17 cellular contexts compared by ENCODE assay signal in genomic region chr3:123330441-123330991, GRCh38.
DNase-seq lines count a peak whose midpoint lies in the region; ATAC-seq, FAIRE-seq and TF ChIP-seq lines count a peak whose summit lies in the region.
"Had no signal": no experiment of that assay in that cellular context is flagged by ENCODE, and none has a peak within 500 bp of the region (broad histone marks: within the 10 kb centered on the region; RNA-seq: fewer than 3 reads in every experiment).

No MANE protein-coding gene starts in this region.

- TF ChIP-seq POLR2A in breast epithelium (IDR thresholded peaks at IDR 0.05) = no peak
- no peak for TF ChIP-seq POLR2A in sigmoid colon (IDR thresholded peaks at IDR 0.05)

- H2AFZ ChIP-seq in hepatocyte = no peak overlapping the region

- TF ChIP-seq CTCF in breast epithelium (IDR thresholded peaks at IDR 0.05) = no peak
- no peak for TF ChIP-seq CTCF in MCF 10A (IDR thresholded peaks at IDR 0.05; ENCODE audit: unreplicated experiment)
- no peak for TF ChIP-seq CTCF in kidney (IDR thresholded peaks at IDR 0.05; ENCODE audit: borderline replicate concordance, extremely low read depth, insufficient read depth)
- no peak for TF ChIP-seq CTCF in sigmoid colon (IDR thresholded peaks at IDR 0.05)
- no peak for TF ChIP-seq CTCF in hepatocyte (IDR thresholded peaks at IDR 0.05; ENCODE audit: poor library complexity)

- 82 to 90% methylated on average over 15 of the region's 15 CpGs for WGBS in sigmoid colon, 2 donors
- WGBS in hepatocyte (ENCODE audit: low lambda C conversion rate, missing lambda C conversion rate) = 83% methylated on average over 15 of the region's 15 CpGs

- no peak for ATAC-seq in GM21381 (IDR thresholded peaks at IDR 0.05; ENCODE audit: unreplicated experiment)
- ATAC-seq: CD8-positive, alpha-beta T cell had no signal

- no peaks in the 10 kb centered on the region for H3K9me3 ChIP-seq in breast epithelium
- H3K9me3 ChIP-seq in kidney (ENCODE audit: control insufficient read depth in 1 of 2, low read length in 2 of 2) = no peaks in the 10 kb centered on the region
- no peaks in the 10 kb centered on the region for H3K9me3 ChIP-seq in sigmoid colon
- H3K9me3 ChIP-seq in hepatocyte (ENCODE audit: low read depth) = no peaks in the 10 kb centered on the region

- H3K9ac ChIP-seq in kidney (ENCODE audit: low read length in 2 of 2) = no peak overlapping the region

- no peaks in the 10 kb centered on the region for H3K79me2 ChIP-seq in hepatocyte

- no peaks in the 10 kb centered on the region for H3K36me3 Mint-ChIP-seq in MCF 10A (ENCODE audit: insufficient read depth, unreplicated experiment)
- H3K36me3 Mint-ChIP-seq: CD8-positive, alpha-beta T cell had no signal

- intact Hi-C loops in breast epithelium (cut with DNase I; ENCODE audit: low total_unique reads) (loop anchor here (10.0 kb wide), 1 partner anchor 154 kb away; no protein-coding TSS in a partner anchor), MCF 10A (cut with micrococcal nuclease) (no loop called here), kidney (cut with DNase I) (no loop called here), sigmoid colon (cut with DNase I) (loop anchor here (1.0 to 5.0 kb wide), 2 partner anchors 42 to 159 kb away; no protein-coding TSS in a partner anchor)

- H3K36me3 ChIP-seq in breast epithelium (no peaks in the 10 kb centered on the region), kidney (ENCODE audit: control insufficient read depth in 1 of 2, insufficient read depth in 2 of 2, low read length in 2 of 2) (no peaks in the 10 kb centered on the region), sigmoid colon (peaks cover 0 to 30% (median 5%) of the 10 kb centered on the region in 4 donors), hepatocyte (replicated peaks; ENCODE audit: insufficient read depth, low read depth) (no peaks in the 10 kb centered on the region)

- H3K4me3 ChIP-seq in breast epithelium (peak overlapping the region in 2 of 3 donors; percentile 1 to 42), kidney (ENCODE audit: low read length in 2 of 2) (no peak overlapping the region), sigmoid colon (no peak overlapping the region), hepatocyte (no peak overlapping the region)

- peaks cover 8% of the 10 kb centered on the region for H3K4me1 Mint-ChIP-seq in MCF 10A (ENCODE audit: insufficient read depth, unreplicated experiment)
- H3K4me1 Mint-ChIP-seq: nephron had no signal

- H3K27me3 ChIP-seq in breast epithelium (no peaks in the 10 kb centered on the region), sigmoid colon (no peaks in the 10 kb centered on the region), hepatocyte (peaks cover 3% of the 10 kb centered on the region)

- no TSS peak for BruUV-seq in MCF 10A (replicated peaks; lab: Mats Ljungman, UMichigan)

- TF ChIP-seq EP300 in sigmoid colon (IDR thresholded peaks at IDR 0.05) = no peak

- no peaks in the 10 kb centered on the region for H4K20me1 ChIP-seq in hepatocyte (ENCODE audit: insufficient read depth, poor library complexity, severe bottlenecking)

- H3K4me2 ChIP-seq in hepatocyte = no peak overlapping the region

- no peak overlapping the region for H3K27ac Mint-ChIP-seq in MCF 10A (ENCODE audit: low read depth, unreplicated experiment)
- H3K27ac Mint-ChIP-seq: CD8-positive, alpha-beta T cell; nephron had no signal

- H3K4me3 Mint-ChIP-seq in MCF 10A (ENCODE audit: unreplicated experiment) = no peak overlapping the region
- H3K4me3 Mint-ChIP-seq: CD8-positive, alpha-beta T cell; nephron had no signal

- peaks cover 0 to 12% of the 10 kb centered on the region in 2 donors for H3K4me1 ChIP-seq in breast epithelium
- peaks cover 5 to 7% of the 10 kb centered on the region in 2 donors for H3K4me1 ChIP-seq in kidney (ENCODE audit: control insufficient read depth in 1 of 2, insufficient read depth in 1 of 2, low read depth in 1 of 2, low read length in 2 of 2)
- peaks cover 0 to 58% (median 53%) of the 10 kb centered on the region in 4 donors for H3K4me1 ChIP-seq in sigmoid colon
- no peaks in the 10 kb centered on the region for H3K4me1 ChIP-seq in hepatocyte (ENCODE audit: insufficient read depth)

- DNase-seq in breast epithelium (ENCODE audit: low spot score in 2 of 2) (peak in 1 of 2 donors; percentile 79), MCF 10A (ENCODE audit: unreplicated experiment) (no peak), kidney (peak; percentile 76), sigmoid colon (peak; percentile 81), hepatocyte (ENCODE audit: low spot score) (no peak), mesenteric fat pad (ENCODE audit: low spot score) (no peak), NCI-H510A (lab: John Stamatoyannopoulos, UW) (no peak)
- DNase-seq: activated CD4-positive, alpha-beta T cell treated with anti-CD3 and anti-CD28 coated beads, Interleukin-2, amount 50 U/mL, for 4 hours; activated T-cell treated with anti-CD3 and anti-CD28 coated beads, Interleukin-2, amount 50 U/mL, for 48 hours; CD8-positive, alpha-beta T cell; SIG-M5; T1000 had no signal

- peaks cover 27% of the 10 kb centered on the region for H3K27me3 Mint-ChIP-seq in MCF 10A (ENCODE audit: insufficient read depth, unreplicated experiment)

- CTCF ChIA-PET in MCF 10A (lab: Yijun Ruan, JAX) = interaction anchor here (0.6 to 2.8 kb wide), 19 partner anchors 13 to 1056 kb away, joined by 3 to 18 read pairs (median 5); no protein-coding TSS in a partner anchor

- H3K27ac ChIP-seq in breast epithelium (peak overlapping the region; percentile 69 to 85), kidney (ENCODE audit: low read depth in 2 of 2, low read length in 2 of 2) (peak overlapping the region in 1 of 2 donors; percentile 60), sigmoid colon (peak overlapping the region; percentile 76 to 87 (median 83)), hepatocyte (no peak overlapping the region)
- H3K27ac ChIP-seq: 22Rv1 had no signal

- no peaks in the 10 kb centered on the region for H3K9me3 Mint-ChIP-seq in MCF 10A (ENCODE audit: unreplicated experiment)
- H3K9me3 Mint-ChIP-seq: CD8-positive, alpha-beta T cell; nephron had no signal

- H3K9me2 ChIP-seq in hepatocyte (replicated peaks; ENCODE audit: insufficient read depth) = no peaks in the 10 kb centered on the region

- no peak for FAIRE-seq in kidney (lab: Jason Lieb, UNC)
- FAIRE-seq: G401.6, small intestine had no signal

- POLR2A ChIA-PET in MCF 10A (lab: Yijun Ruan, JAX) = interaction anchor here (0.8 kb wide), 1 partner anchor 472 kb away, joined by 3 read pairs; no protein-coding TSS in a partner anchor

Comparison
In these comparisons a context has a peak if more than half of its experiments do, and no peak if none do; other contexts are left out.
1. intact Hi-C loops: an anchor here in breast epithelium (10.0 kb wide) and sigmoid colon (1.0 to 5.0 kb wide); none called in MCF 10A and kidney.
2. DNase-seq: peak in kidney (single experiment) and sigmoid colon (single experiment); none in MCF 10A (single experiment), hepatocyte (single experiment), mesenteric fat pad (single experiment) and NCI-H510A (single experiment).
3. H3K4me3 ChIP-seq: peak in breast epithelium (2 of 3); none in kidney (0 of 2), sigmoid colon (0 of 4) and hepatocyte (single experiment).